ENCODE assay signal across 35 cellular contexts in genomic region chr3:77626157-77626556, GRCh38.
"Had no signal": no experiment of that assay in that cellular context is flagged by ENCODE, and none has a peak within 500 bp of the region (broad histone marks: within the 10 kb centered on the region; RNA-seq: fewer than 3 reads in every experiment).

No MANE protein-coding gene starts in this region.

- H3K27ac Mint-ChIP-seq: activated B cell treated with CpG ODN at 0.5 μM for 24 hours; activated CD8-positive, alpha-beta T cell treated with anti-CD3 and anti-CD28 coated beads for 36 hours; activated naive CD4-positive, alpha-beta T cell treated with anti-CD3 and anti-CD28 coated beads for 36 hours; activated naive CD4-positive, alpha-beta T cell treated with anti-CD3 and anti-CD28 coated beads, Interleukin-2, amount 50 U/mL, for 24 hours; activated naive CD8-positive, alpha-beta T cell treated with anti-CD3 and anti-CD28 coated beads for 36 hours; activated naive CD8-positive, alpha-beta T cell treated with anti-CD3 and anti-CD28 coated beads, Interleukin-2, amount 50 U/mL, for 24 hours; activated T-helper 1 cell treated with anti-CD3 and anti-CD28 coated beads, Interleukin-12 subunit alpha, Interleukin-12 subunit beta, Interleukin-2, Interleukin-4 antibody, amounts not matched to agents 30 ng/mL and 10 ng/mL and 1 ng/mL, durations not matched to agents 14 hours and 24 hours and 36 hours; activated T-helper 2 cell treated with anti-CD3 and anti-CD28 coated beads, Interferon-gamma antibody, Interleukin-2, Interleukin-4, amounts not matched to agents 10 μg/mL and 5 μg/mL and 100 μg/mL, durations not matched to agents 14 hours and 24 hours and 36 hours; effector memory CD8-positive, alpha-beta T cell; T-helper 17 cell; T-helper 2 cell treated with Interferon-gamma antibody and Interleukin-4, amounts not matched to agents 5 μg/mL and 100 μg/mL, for 36 hours had no signal

- H3K36me3 ChIP-seq: adrenal gland, esophagus squamous epithelium, gastroesophageal sphincter had no signal

- FAIRE-seq: colon had no signal

- H3K4me1 ChIP-seq: adrenal gland, body of pancreas, esophagus squamous epithelium, gastroesophageal sphincter had no signal

- H3K4me3 Mint-ChIP-seq: activated B cell treated with CpG ODN at 0.5 μM for 24 hours; activated CD8-positive, alpha-beta T cell treated with anti-CD3 and anti-CD28 coated beads for 36 hours; activated naive CD4-positive, alpha-beta T cell treated with anti-CD3 and anti-CD28 coated beads for 36 hours; activated naive CD4-positive, alpha-beta T cell treated with anti-CD3 and anti-CD28 coated beads, Interleukin-2, amount 50 U/mL, for 24 hours; activated naive CD8-positive, alpha-beta T cell treated with anti-CD3 and anti-CD28 coated beads for 36 hours; activated naive CD8-positive, alpha-beta T cell treated with anti-CD3 and anti-CD28 coated beads, Interleukin-2, amount 50 U/mL, for 24 hours; activated T-helper 1 cell treated with anti-CD3 and anti-CD28 coated beads, Interleukin-12 subunit alpha, Interleukin-12 subunit beta, Interleukin-2, Interleukin-4 antibody, amounts not matched to agents 30 ng/mL and 10 ng/mL and 1 ng/mL, durations not matched to agents 14 hours and 24 hours and 36 hours; effector memory CD8-positive, alpha-beta T cell; T-helper 17 cell; T-helper 2 cell treated with Interferon-gamma antibody and Interleukin-4, amounts not matched to agents 5 μg/mL and 100 μg/mL, for 36 hours had no signal

- ATAC-seq: activated CD4-positive, CD25-positive, alpha-beta regulatory T cell treated with anti-CD3 and anti-CD28 coated beads, Interleukin-2, amount 50 U/mL, for 24 hours; activated CD8-positive, alpha-beta T cell treated with anti-CD3 and anti-CD28 coated beads for 36 hours; activated naive CD8-positive, alpha-beta T cell treated with anti-CD3 and anti-CD28 coated beads, Interleukin-2, amount 50 U/mL, for 24 hours; body of pancreas; effector memory CD8-positive, alpha-beta T cell; gastroesophageal sphincter; T-helper 17 cell had no signal

- H3K9me3 ChIP-seq: adrenal gland, body of pancreas, esophagus squamous epithelium, gastroesophageal sphincter had no signal

- H3K4me3 ChIP-seq: adrenal gland, body of pancreas, esophagus squamous epithelium, gastroesophageal sphincter had no signal

- H3K9me3 Mint-ChIP-seq: activated T-helper 1 cell treated with anti-CD3 and anti-CD28 coated beads, Interleukin-12 subunit alpha, Interleukin-12 subunit beta, Interleukin-2, Interleukin-4 antibody, amounts not matched to agents 30 ng/mL and 10 ng/mL and 1 ng/mL, durations not matched to agents 14 hours and 24 hours and 36 hours had no signal

- H3K27me3 Mint-ChIP-seq: activated B cell treated with CpG ODN at 0.5 μM for 24 hours; activated CD8-positive, alpha-beta T cell treated with anti-CD3 and anti-CD28 coated beads for 36 hours; activated naive CD4-positive, alpha-beta T cell treated with anti-CD3 and anti-CD28 coated beads, Interleukin-2, amount 50 U/mL, for 24 hours; activated naive CD8-positive, alpha-beta T cell treated with anti-CD3 and anti-CD28 coated beads for 36 hours; activated naive CD8-positive, alpha-beta T cell treated with anti-CD3 and anti-CD28 coated beads, Interleukin-2, amount 50 U/mL, for 24 hours; effector memory CD8-positive, alpha-beta T cell; T-helper 17 cell had no signal

- H3K36me3 Mint-ChIP-seq: activated naive CD4-positive, alpha-beta T cell treated with anti-CD3 and anti-CD28 coated beads, Interleukin-2, amount 50 U/mL, for 24 hours; activated naive CD8-positive, alpha-beta T cell treated with anti-CD3 and anti-CD28 coated beads for 36 hours had no signal

- H3K4me1 Mint-ChIP-seq: activated B cell treated with CpG ODN at 0.5 μM for 24 hours; activated naive CD4-positive, alpha-beta T cell treated with anti-CD3 and anti-CD28 coated beads, Interleukin-2, amount 50 U/mL, for 24 hours; activated naive CD8-positive, alpha-beta T cell treated with anti-CD3 and anti-CD28 coated beads for 36 hours; activated naive CD8-positive, alpha-beta T cell treated with anti-CD3 and anti-CD28 coated beads, Interleukin-2, amount 50 U/mL, for 24 hours; T-helper 17 cell had no signal

- DNase-seq: activated B cell treated with CpG ODN at 0.5 μM for 24 hours; activated CD4-positive, alpha-beta T cell treated with anti-CD3 and anti-CD28 coated beads for 48 hours; activated CD4-positive, alpha-beta T cell treated with anti-CD3 and anti-CD28 coated beads, Interleukin-2, amount 50 U/mL, for 1 hour; activated CD4-positive, alpha-beta T cell treated with anti-CD3 and anti-CD28 coated beads, Interleukin-2, amount 50 U/mL, for 48 hours; activated CD8-positive, alpha-beta memory T cell treated with anti-CD3 and anti-CD28 coated beads for 24 hours; activated CD8-positive, alpha-beta T cell treated with anti-CD3 and anti-CD28 coated beads for 36 hours; activated effector memory CD4-positive, alpha-beta T cell treated with anti-CD3 and anti-CD28 coated beads, Interleukin-2, amount 50 U/mL, for 16 hours; activated naive CD4-positive, alpha-beta T cell treated with anti-CD3 and anti-CD28 coated beads for 36 hours; activated naive CD8-positive, alpha-beta T cell treated with anti-CD3 and anti-CD28 coated beads for 36 hours; activated naive CD8-positive, alpha-beta T cell treated with anti-CD3 and anti-CD28 coated beads, Interleukin-2, amount 50 U/mL, for 24 hours; activated T-cell treated with anti-CD3 and anti-CD28 coated beads, Interleukin-2, amount 50 U/mL, for 1 hour; activated T-cell treated with anti-CD3 and anti-CD28 coated beads, Interleukin-2, amount 50 U/mL, for 48 hours; adrenal gland; amygdala; aorta; body of pancreas; caudate nucleus; cortex of kidney; dermis blood vessel endothelial cell; effector CD4-positive, alpha-beta T cell; effector memory CD8-positive, alpha-beta T cell; erythroblast; esophagus squamous epithelium; foreskin melanocyte; T-helper 1 cell; T-helper 17 cell; T1000; WERI-Rb-1 had no signal

- H3K27me3 ChIP-seq: adrenal gland, body of pancreas, esophagus squamous epithelium, gastroesophageal sphincter had no signal

- H3K27ac ChIP-seq: adrenal gland, body of pancreas, esophagus squamous epithelium, gastroesophageal sphincter, WERI-Rb-1 had no signal
